ENCODE assay signal across 27 cellular contexts in the genomic region with DNA sequence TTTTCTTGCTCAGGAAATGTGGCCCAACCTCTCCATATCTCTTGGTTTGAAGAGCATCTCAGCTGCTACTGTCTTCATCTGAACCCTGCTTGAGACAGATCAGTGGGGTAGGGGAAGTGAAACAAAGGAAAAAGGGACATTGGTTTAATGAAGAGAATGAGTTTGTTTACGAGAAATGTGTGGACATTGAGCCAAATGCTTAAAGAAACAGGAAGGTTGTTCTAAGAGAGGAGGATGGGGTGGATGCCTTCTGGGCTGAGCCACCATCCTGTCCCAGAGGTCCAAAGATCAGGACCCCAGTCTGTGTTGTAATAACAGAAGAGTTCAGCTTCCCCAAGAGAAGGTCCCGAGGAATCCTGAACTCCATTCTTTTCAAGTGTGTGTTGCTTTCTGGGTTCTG.
DNase-seq lines count a peak whose midpoint lies in the region; ATAC-seq, FAIRE-seq and TF ChIP-seq lines count a peak whose summit lies in the region.
"Had no signal": no experiment of that assay in that cellular context is flagged by ENCODE, and none has a peak within 500 bp of the region (broad histone marks: within the 10 kb centered on the region; RNA-seq: fewer than 3 reads in every experiment).

No MANE protein-coding gene starts in this region.

- no peak overlapping the region for H3K9ac ChIP-seq in OCI-LY3 (ENCODE audit: low read length)
- H3K9ac ChIP-seq: KMS-11 had no signal

- TF ChIP-seq CTCF in OCI-LY3 (IDR thresholded peaks at IDR 0.05; ENCODE audit: low read depth, low read length): no peak

- H3K4me3 ChIP-seq in OCI-LY3 (ENCODE audit: low read length): no peak overlapping the region

- FAIRE-seq in GM12891 (lab: Jason Lieb, UNC): no peak
- FAIRE-seq: H1 had no signal

- H3K79me2 ChIP-seq in OCI-LY3 (ENCODE audit: low read length): no peaks in the 10 kb centered on the region

- no peak for DNase-seq in GM12891 (ENCODE audit: insufficient read length, low spot score)
- DNase-seq in MV-4-11 (lab: John Stamatoyannopoulos, UW): peak; percentile 96
- peak; percentile 70 for DNase-seq in pons (ENCODE audit: low spot score)
- DNase-seq in RPMI8226: no peak
- DNase-seq in stimulated activated CD4-positive, alpha-beta T cell treated with anti-CD3 and anti-CD28 coated beads, Interleukin-1b, Interleukin-23, amount 100 ng/mL, for 48 hours: no peak
- DNase-seq: Calu3; CD8-positive, alpha-beta memory T cell; DMS79 treated with DMSO at 0.1 percent for 48 hours; GF-D8; HCEC 1CT; MM.1S; NCI-H1105; NCI-H1436 treated with DMSO at 0.1 percent for 48 hours; NCI-H187 treated with DMSO at 0.1 percent for 48 hours; NCI-H2171 treated with DMSO at 0.1 percent for 48 hours; NCI-H446 treated with DMSO at 0.1 percent for 48 hours; NCI-H526; NCI-H82; NK-92 treated with Interleukin-12 subunit alpha and Interleukin-12 subunit beta, amount 100 ng/mL, for 24 hours; PC-3; SW 1271 had no signal

- H3K4me1 ChIP-seq in OCI-LY3 (ENCODE audit: low read length): peaks cover 37% of the 10 kb centered on the region

- no peak for ATAC-seq in HG02610 (IDR thresholded peaks at IDR 0.05; ENCODE audit: unreplicated experiment)
- ATAC-seq: PC-3, Right ventricle myocardium inferior had no signal

- no peaks in the 10 kb centered on the region for H3K36me3 ChIP-seq in OCI-LY3 (replicated peaks; ENCODE audit: low read depth, low read length)

- H3K27ac ChIP-seq in OCI-LY3 (ENCODE audit: low read length): no peak overlapping the region
- H3K27ac ChIP-seq: HL-60, KMS-11 had no signal

- peaks cover 47% of the 10 kb centered on the region for H4K20me1 ChIP-seq in OCI-LY3 (ENCODE audit: insufficient read depth, low read length)

- no peak overlapping the region for H2AFZ ChIP-seq in OCI-LY3 (ENCODE audit: low read depth, low read length)

- no peak for TF ChIP-seq POLR2A in GM12891 (IDR thresholded peaks at IDR 0.05; ENCODE audit: low read depth, low read length)

- peaks cover 89% of the 10 kb centered on the region for H3K27me3 ChIP-seq in OCI-LY3 (ENCODE audit: low read depth, low read length)

- peak overlapping the region; percentile 37; the same call in 1 of the 2 replicates for H3K4me2 ChIP-seq in OCI-LY3 (ENCODE audit: low read length)
- H3K4me2 ChIP-seq: KMS-11 had no signal

- H3K9me3 ChIP-seq in OCI-LY3 (ENCODE audit: insufficient read depth, low read length): no peaks in the 10 kb centered on the region

TF ChIP-seq in GM12891, 5 proteins besides CTCF, POLR2A, EP300 and RAD21:
- TF ChIP-seq SPI1 (IDR thresholded peaks at IDR 0.05; ENCODE audit: low read depth, low read length) (peak; percentile 30; the same call in 1 of the 2 replicates), POLR2AphosphoS5 (IDR thresholded peaks at IDR 0.05; ENCODE audit: low read depth, low read length) (no peak)

Comparison
In these comparisons a context has a peak if more than half of its experiments do, and no peak if none do; other contexts are left out.
1. DNase-seq: peak in MV-4-11 (single experiment) and pons (single experiment); none in GM12891 (single experiment), RPMI8226 (single experiment) and stimulated activated CD4-positive, alpha-beta T cell treated with anti-CD3 and anti-CD28 coated beads, Interleukin-1b, Interleukin-23, amount 100 ng/mL, for 48 hours (single experiment).